Comparison of ENCODE assay signal across 1 cellular context in the genomic region with DNA sequence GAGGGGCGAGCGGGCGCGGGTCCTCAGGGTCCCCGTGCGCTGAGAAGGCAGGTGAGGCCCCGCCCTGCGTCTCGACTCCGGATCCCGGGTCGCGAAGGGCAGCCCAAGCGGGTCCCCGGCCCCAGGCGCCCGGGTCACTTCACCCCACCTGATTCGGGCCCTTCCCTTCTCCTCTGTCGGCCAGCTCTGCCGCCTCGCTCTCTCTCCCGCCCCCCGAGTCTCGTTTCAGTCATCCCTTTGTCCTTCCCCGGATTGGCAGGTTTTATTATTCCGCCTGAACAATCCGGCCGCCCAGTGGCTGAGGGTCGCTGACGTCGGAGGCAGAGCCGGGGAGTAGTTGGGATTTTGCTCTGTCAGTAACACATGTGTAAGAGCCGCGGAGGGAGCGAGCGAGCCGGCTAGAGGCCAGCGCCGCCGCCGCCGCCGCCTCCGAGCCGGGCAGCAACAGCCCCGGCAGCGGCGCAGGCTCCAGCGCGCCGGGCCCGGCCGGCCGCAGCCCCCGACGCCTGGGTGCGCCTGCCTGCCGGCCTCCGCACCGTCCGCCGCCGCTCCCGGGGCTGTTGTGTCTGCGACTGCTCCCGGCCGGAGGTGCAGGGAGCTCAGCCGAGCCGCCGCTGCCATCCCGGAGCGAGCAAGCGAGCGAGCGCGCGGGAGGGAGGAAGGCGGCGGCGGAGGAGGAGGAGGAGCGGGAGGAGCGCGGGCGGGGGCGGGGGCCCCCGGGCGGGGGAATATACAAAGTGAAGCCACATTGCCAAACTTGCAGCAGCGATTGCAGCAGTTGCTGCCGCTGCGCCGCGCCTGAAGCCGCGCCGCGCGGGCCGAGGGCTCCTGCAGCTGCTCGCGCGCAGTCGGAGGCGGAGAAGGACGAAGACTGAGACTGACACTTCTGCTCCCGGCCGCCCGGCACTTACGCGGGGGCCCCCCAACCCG.
TF ChIP-seq lines count a peak whose summit lies in the region.

A gene with protein sequence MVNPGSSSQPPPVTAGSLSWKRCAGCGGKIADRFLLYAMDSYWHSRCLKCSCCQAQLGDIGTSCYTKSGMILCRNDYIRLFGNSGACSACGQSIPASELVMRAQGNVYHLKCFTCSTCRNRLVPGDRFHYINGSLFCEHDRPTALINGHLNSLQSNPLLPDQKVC (plus strand): TSS at position 760 of the 930 bp plus-strand sequence. CDS start 3,136 bp downstream, outside the sequence.

TF ChIP-seq in HepG2, 621 proteins besides CTCF, POLR2A, EP300 and RAD21 (continued from another document and continues in another):
- TF ChIP-seq, protein P1, sequence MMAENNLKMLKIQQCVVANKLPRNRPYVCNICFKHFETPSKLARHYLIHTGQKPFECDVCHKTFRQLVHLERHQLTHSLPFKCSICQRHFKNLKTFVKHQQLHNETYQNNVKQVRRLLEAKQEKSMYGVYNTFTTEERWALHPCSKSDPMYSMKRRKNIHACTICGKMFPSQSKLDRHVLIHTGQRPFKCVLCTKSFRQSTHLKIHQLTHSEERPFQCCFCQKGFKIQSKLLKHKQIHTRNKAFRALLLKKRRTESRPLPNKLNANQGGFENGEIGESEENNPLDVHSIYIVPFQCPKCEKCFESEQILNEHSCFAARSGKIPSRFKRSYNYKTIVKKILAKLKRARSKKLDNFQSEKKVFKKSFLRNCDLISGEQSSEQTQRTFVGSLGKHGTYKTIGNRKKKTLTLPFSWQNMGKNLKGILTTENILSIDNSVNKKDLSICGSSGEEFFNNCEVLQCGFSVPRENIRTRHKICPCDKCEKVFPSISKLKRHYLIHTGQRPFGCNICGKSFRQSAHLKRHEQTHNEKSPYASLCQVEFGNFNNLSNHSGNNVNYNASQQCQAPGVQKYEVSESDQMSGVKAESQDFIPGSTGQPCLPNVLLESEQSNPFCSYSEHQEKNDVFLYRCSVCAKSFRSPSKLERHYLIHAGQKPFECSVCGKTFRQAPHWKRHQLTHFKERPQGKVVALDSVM (CRISPR knock-in tag; IDR thresholded peaks at IDR 0.05): no peak
- TF ChIP-seq SRSF1 (optimal IDR thresholded peaks at IDR 0.05; ENCODE audit: low read depth, low read length) (peak; percentile 33), ISL2 (CRISPR knock-in tag; IDR thresholded peaks at IDR 0.05) (no peak; the same call in 1 of the 2 replicates), GLI4 (CRISPR knock-in tag; IDR thresholded peaks at IDR 0.05; ENCODE audit: borderline replicate concordance) (no peak), ZNF331 (CRISPR knock-in tag; IDR thresholded peaks at IDR 0.05) (no peak), MED1 (CRISPR knock-in tag; IDR thresholded peaks at IDR 0.05) (no peak), TBX2 (CRISPR knock-in tag; IDR thresholded peaks at IDR 0.05; ENCODE audit: borderline replicate concordance) (no peak), ZNF891 (CRISPR knock-in tag; IDR thresholded peaks at IDR 0.05) (no peak), ZNF605 (CRISPR knock-in tag; IDR thresholded peaks at IDR 0.05) (no peak), RFX1 (IDR thresholded peaks at IDR 0.05) (no peak), HDAC2 (CRISPR knock-in tag; IDR thresholded peaks at IDR 0.05) (0 out of 2 replicates have a peak, but pooled peaks have one; percentile 29), ZNF549 (CRISPR knock-in tag; IDR thresholded peaks at IDR 0.05) (no peak), ZNF367 (CRISPR knock-in tag; IDR thresholded peaks at IDR 0.05; ENCODE audit: borderline replicate concordance) (no peak), ZBTB7A (CRISPR knock-in tag; IDR thresholded peaks at IDR 0.05) (no peak), HMG20B (CRISPR knock-in tag; conservative IDR thresholded peaks at IDR 0.05) (0 out of 2 replicates have a peak, but pooled peaks have one; percentile 23)
- TF ChIP-seq, protein P2, sequence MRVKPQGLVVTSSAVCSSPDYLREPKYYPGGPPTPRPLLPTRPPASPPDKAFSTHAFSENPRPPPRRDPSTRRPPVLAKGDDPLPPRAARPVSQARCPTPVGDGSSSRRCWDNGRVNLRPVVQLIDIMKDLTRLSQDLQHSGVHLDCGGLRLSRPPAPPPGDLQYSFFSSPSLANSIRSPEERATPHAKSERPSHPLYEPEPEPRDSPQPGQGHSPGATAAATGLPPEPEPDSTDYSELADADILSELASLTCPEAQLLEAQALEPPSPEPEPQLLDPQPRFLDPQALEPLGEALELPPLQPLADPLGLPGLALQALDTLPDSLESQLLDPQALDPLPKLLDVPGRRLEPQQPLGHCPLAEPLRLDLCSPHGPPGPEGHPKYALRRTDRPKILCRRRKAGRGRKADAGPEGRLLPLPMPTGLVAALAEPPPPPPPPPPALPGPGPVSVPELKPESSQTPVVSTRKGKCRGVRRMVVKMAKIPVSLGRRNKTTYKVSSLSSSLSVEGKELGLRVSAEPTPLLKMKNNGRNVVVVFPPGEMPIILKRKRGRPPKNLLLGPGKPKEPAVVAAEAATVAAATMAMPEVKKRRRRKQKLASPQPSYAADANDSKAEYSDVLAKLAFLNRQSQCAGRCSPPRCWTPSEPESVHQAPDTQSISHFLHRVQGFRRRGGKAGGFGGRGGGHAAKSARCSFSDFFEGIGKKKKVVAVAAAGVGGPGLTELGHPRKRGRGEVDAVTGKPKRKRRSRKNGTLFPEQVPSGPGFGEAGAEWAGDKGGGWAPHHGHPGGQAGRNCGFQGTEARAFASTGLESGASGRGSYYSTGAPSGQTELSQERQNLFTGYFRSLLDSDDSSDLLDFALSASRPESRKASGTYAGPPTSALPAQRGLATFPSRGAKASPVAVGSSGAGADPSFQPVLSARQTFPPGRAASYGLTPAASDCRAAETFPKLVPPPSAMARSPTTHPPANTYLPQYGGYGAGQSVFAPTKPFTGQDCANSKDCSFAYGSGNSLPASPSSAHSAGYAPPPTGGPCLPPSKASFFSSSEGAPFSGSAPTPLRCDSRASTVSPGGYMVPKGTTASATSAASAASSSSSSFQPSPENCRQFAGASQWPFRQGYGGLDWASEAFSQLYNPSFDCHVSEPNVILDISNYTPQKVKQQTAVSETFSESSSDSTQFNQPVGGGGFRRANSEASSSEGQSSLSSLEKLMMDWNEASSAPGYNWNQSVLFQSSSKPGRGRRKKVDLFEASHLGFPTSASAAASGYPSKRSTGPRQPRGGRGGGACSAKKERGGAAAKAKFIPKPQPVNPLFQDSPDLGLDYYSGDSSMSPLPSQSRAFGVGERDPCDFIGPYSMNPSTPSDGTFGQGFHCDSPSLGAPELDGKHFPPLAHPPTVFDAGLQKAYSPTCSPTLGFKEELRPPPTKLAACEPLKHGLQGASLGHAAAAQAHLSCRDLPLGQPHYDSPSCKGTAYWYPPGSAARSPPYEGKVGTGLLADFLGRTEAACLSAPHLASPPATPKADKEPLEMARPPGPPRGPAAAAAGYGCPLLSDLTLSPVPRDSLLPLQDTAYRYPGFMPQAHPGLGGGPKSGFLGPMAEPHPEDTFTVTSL (CRISPR knock-in tag; IDR thresholded peaks at IDR 0.05; ENCODE audit: borderline replicate concordance): no peak
- TF ChIP-seq, protein P3, sequence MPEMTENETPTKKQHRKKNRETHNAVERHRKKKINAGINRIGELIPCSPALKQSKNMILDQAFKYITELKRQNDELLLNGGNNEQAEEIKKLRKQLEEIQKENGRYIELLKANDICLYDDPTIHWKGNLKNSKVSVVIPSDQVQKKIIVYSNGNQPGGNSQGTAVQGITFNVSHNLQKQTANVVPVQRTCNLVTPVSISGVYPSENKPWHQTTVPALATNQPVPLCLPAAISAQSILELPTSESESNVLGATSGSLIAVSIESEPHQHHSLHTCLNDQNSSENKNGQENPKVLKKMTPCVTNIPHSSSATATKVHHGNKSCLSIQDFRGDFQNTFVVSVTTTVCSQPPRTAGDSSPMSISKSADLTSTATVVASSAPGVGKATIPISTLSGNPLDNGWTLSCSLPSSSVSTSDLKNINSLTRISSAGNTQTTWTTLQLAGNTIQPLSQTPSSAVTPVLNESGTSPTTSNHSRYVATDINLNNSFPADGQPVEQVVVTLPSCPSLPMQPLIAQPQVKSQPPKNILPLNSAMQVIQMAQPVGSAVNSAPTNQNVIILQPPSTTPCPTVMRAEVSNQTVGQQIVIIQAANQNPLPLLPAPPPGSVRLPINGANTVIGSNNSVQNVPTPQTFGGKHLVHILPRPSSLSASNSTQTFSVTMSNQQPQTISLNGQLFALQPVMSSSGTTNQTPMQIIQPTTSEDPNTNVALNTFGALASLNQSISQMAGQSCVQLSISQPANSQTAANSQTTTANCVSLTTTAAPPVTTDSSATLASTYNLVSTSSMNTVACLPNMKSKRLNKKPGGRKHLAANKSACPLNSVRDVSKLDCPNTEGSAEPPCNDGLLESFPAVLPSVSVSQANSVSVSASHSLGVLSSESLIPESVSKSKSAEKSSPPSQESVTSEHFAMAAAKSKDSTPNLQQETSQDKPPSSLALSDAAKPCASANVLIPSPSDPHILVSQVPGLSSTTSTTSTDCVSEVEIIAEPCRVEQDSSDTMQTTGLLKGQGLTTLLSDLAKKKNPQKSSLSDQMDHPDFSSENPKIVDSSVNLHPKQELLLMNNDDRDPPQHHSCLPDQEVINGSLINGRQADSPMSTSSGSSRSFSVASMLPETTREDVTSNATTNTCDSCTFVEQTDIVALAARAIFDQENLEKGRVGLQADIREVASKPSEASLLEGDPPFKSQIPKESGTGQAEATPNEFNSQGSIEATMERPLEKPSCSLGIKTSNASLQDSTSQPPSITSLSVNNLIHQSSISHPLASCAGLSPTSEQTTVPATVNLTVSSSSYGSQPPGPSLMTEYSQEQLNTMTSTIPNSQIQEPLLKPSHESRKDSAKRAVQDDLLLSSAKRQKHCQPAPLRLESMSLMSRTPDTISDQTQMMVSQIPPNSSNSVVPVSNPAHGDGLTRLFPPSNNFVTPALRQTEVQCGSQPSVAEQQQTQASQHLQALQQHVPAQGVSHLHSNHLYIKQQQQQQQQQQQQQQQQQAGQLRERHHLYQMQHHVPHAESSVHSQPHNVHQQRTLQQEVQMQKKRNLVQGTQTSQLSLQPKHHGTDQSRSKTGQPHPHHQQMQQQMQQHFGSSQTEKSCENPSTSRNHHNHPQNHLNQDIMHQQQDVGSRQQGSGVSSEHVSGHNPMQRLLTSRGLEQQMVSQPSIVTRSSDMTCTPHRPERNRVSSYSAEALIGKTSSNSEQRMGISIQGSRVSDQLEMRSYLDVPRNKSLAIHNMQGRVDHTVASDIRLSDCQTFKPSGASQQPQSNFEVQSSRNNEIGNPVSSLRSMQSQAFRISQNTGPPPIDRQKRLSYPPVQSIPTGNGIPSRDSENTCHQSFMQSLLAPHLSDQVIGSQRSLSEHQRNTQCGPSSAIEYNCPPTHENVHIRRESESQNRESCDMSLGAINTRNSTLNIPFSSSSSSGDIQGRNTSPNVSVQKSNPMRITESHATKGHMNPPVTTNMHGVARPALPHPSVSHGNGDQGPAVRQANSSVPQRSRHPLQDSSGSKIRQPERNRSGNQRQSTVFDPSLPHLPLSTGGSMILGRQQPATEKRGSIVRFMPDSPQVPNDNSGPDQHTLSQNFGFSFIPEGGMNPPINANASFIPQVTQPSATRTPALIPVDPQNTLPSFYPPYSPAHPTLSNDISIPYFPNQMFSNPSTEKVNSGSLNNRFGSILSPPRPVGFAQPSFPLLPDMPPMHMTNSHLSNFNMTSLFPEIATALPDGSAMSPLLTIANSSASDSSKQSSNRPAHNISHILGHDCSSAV (CRISPR knock-in tag; IDR thresholded peaks at IDR 0.05; ENCODE audit: borderline replicate concordance): no peak
- TF ChIP-seq, protein P4, sequence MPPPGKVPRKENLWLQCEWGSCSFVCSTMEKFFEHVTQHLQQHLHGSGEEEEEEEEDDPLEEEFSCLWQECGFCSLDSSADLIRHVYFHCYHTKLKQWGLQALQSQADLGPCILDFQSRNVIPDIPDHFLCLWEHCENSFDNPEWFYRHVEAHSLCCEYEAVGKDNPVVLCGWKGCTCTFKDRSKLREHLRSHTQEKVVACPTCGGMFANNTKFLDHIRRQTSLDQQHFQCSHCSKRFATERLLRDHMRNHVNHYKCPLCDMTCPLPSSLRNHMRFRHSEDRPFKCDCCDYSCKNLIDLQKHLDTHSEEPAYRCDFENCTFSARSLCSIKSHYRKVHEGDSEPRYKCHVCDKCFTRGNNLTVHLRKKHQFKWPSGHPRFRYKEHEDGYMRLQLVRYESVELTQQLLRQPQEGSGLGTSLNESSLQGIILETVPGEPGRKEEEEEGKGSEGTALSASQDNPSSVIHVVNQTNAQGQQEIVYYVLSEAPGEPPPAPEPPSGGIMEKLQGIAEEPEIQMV (CRISPR knock-in tag; IDR thresholded peaks at IDR 0.05; ENCODE audit: low read depth): no peak
- TF ChIP-seq, protein P5, sequence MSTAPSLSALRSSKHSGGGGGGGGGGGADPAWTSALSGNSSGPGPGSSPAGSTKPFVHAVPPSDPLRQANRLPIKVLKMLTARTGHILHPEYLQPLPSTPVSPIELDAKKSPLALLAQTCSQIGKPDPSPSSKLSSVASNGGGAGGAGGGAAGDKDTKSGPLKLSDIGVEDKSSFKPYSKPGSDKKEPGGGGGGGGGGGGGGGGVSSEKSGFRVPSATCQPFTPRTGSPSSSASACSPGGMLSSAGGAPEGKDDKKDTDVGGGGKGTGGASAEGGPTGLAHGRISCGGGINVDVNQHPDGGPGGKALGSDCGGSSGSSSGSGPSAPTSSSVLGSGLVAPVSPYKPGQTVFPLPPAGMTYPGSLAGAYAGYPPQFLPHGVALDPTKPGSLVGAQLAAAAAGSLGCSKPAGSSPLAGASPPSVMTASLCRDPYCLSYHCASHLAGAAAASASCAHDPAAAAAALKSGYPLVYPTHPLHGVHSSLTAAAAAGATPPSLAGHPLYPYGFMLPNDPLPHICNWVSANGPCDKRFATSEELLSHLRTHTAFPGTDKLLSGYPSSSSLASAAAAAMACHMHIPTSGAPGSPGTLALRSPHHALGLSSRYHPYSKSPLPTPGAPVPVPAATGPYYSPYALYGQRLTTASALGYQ (CRISPR knock-in tag; IDR thresholded peaks at IDR 0.05): no peak
- TF ChIP-seq, protein P6, sequence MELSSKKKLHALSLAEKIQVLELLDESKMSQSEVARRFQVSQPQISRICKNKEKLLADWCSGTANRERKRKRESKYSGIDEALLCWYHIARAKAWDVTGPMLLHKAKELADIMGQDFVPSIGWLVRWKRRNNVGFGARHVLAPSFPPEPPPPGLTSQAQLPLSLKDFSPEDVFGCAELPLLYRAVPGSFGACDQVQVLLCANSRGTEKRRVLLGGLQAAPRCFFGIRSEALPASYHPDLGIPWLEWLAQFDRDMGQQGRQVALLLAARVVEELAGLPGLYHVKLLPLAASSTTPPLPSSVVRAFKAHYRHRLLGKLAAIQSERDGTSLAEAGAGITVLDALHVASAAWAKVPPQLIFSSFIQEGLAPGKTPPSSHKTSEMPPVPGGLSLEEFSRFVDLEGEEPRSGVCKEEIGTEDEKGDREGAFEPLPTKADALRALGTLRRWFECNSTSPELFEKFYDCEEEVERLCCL (CRISPR knock-in tag; IDR thresholded peaks at IDR 0.05; ENCODE audit: borderline replicate concordance): no peak
- TF ChIP-seq, protein P7, sequence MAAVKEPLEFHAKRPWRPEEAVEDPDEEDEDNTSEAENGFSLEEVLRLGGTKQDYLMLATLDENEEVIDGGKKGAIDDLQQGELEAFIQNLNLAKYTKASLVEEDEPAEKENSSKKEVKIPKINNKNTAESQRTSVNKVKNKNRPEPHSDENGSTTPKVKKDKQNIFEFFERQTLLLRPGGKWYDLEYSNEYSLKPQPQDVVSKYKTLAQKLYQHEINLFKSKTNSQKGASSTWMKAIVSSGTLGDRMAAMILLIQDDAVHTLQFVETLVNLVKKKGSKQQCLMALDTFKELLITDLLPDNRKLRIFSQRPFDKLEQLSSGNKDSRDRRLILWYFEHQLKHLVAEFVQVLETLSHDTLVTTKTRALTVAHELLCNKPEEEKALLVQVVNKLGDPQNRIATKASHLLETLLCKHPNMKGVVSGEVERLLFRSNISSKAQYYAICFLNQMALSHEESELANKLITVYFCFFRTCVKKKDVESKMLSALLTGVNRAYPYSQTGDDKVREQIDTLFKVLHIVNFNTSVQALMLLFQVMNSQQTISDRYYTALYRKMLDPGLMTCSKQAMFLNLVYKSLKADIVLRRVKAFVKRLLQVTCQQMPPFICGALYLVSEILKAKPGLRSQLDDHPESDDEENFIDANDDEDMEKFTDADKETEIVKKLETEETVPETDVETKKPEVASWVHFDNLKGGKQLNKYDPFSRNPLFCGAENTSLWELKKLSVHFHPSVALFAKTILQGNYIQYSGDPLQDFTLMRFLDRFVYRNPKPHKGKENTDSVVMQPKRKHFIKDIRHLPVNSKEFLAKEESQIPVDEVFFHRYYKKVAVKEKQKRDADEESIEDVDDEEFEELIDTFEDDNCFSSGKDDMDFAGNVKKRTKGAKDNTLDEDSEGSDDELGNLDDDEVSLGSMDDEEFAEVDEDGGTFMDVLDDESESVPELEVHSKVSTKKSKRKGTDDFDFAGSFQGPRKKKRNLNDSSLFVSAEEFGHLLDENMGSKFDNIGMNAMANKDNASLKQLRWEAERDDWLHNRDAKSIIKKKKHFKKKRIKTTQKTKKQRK (IDR thresholded peaks at IDR 0.05; ENCODE audit: low read length): no peak
